ENCODE assay signal across 1 cellular context in the genomic region with DNA sequence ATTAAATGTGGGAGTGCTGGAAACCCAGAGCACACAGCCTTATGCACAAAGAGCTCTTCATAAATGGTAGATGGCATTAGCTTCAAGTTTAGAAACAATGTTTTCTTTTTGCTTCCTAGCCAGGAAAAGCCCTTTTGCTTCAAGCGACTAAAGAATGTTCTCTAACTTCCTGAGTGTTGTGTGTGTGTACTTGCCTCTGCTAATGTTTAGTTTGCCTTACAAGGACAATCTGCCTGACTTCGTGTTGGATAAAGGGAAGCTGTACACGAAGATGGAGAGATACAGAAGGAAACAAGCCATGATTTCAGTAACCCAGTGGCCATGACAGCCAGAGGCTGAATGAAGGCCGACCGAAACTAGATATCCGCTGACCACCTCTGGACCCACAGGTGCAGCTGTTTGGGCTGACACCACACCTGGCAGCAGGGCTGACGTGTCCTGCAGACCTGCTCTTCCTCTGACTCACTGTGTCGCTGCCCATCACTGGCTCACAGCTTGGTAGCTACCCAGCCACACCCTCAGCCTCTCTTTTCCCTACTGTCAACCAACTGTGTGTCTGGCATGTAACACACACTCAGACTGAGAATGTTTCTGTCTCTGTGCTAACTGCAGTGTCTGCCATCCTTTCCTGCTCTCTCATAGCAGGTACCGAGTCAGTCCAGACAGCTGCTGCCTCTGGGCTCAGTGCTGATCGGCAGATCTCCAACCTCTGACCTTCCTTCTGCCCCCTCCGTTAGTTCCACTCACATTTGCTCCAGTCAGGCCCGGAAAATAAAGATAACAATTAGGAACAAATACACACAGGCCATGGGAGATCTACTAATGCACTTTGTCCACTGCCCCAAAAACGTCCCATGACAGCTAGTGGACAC. TPM values are rescaled to one million over a fixed set of nuclear protein-coding genes. Genes with fewer than 3 reads are reported as not detected.
"Had no signal": no experiment of that assay in that cellular context is flagged by ENCODE, and none has a peak within 500 bp of the region (broad histone marks: within the 10 kb centered on the region; RNA-seq: fewer than 3 reads in every experiment).

No MANE protein-coding gene starts in this region.

RNA-seq across cellular contexts. Expression of a gene that starts 59.0 kb away (rescaled TPM):
- total RNA-seq: natural killer cell had no signal
